In the genomic region with DNA sequence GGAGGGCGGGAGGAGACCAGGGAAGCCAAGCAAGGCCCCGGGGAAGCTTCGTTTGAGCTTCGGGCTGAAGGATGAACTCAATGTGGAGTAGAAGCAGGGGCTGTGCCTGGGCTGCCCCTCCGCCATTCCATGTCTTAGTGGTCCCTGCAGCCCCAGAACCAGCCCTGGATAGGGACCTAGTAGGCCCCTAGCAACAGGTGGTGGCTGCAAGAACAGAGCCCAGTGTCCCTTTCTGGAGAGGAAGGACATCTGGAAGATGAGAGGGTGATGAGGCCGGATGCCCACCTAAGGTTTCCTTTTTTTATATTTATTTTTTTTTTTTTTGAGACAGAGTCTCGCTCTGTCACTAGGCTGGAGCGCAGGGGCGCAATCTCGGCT, we compare ENCODE assay signal across 8 cellular contexts.
DNase-seq lines count a peak whose midpoint lies in the region; ATAC-seq and TF ChIP-seq lines count a peak whose summit lies in the region.

No MANE protein-coding gene starts in this region.

- TF ChIP-seq CTCF in nephron (IDR thresholded peaks at IDR 0.05; ENCODE audit: unreplicated experiment in 3 of 3) (no peak), tibial artery (IDR thresholded peaks at IDR 0.05) (no peak)

- peaks cover 12 to 56% (median 49%) of the 10 kb centered on the region in 4 donors for H3K4me1 ChIP-seq in tibial artery

- ATAC-seq in GM19035 (IDR thresholded peaks at IDR 0.05; ENCODE audit: unreplicated experiment), result no peak

- intact Hi-C loops in tibial artery (cut with DNase I; ENCODE audit: low total_unique reads), result no loop called here

- no peaks in the 10 kb centered on the region for H3K27me3 Mint-ChIP-seq in activated T-cell treated with anti-CD3 and anti-CD28 coated beads, Interleukin-2, amount 50 U/mL, for 24 hours
- H3K27me3 Mint-ChIP-seq in nephron (ENCODE audit: low read depth), result peaks cover 15% of the 10 kb centered on the region

- no peak overlapping the region for H3K4me3 ChIP-seq in tibial artery

- no peaks in the 10 kb centered on the region for H3K27me3 ChIP-seq in tibial artery

- H3K4me3 Mint-ChIP-seq in activated T-cell treated with anti-CD3 and anti-CD28 coated beads, Interleukin-2, amount 50 U/mL, for 24 hours, result no peak overlapping the region
- no peak overlapping the region for H3K4me3 Mint-ChIP-seq in nephron

- no peaks in the 10 kb centered on the region for H3K9me3 Mint-ChIP-seq in activated T-cell treated with anti-CD3 and anti-CD28 coated beads, Interleukin-2, amount 50 U/mL, for 24 hours
- H3K9me3 Mint-ChIP-seq in nephron, result no peaks in the 10 kb centered on the region

- H3K9me3 ChIP-seq in tibial artery, result no peaks in the 10 kb centered on the region

- peaks cover 55% of the 10 kb centered on the region for H3K4me1 Mint-ChIP-seq in activated T-cell treated with anti-CD3 and anti-CD28 coated beads, Interleukin-2, amount 50 U/mL, for 24 hours (ENCODE audit: low read depth)
- H3K4me1 Mint-ChIP-seq in nephron, result peaks cover 43% of the 10 kb centered on the region

- peak overlapping the region; percentile 93 for H3K27ac ChIP-seq in cingulate gyrus (ENCODE audit: low read depth, low read length)
- peak overlapping the region; percentile 95 to 98 for H3K27ac ChIP-seq in tibial artery

- peak overlapping the region; percentile 90 for H3K27ac Mint-ChIP-seq in activated T-cell treated with anti-CD3 and anti-CD28 coated beads, Interleukin-2, amount 50 U/mL, for 24 hours
- H3K27ac Mint-ChIP-seq in nephron, result peak overlapping the region in 2 of 3 experiments; percentile 11 to 34

- no peak for DNase-seq in activated T-cell treated with anti-CD3 and anti-CD28 coated beads, Interleukin-2, amount 50 U/mL, for 24 hours
- DNase-seq in activated T-cell treated with anti-CD3 and anti-CD28 coated beads, Interleukin-2, amount 50 U/mL, for 1 hour, result no peak
- DNase-seq in tibial artery (no peak), NCI-H2029 treated with DMSO at 0.1 percent for 48 hours (lab: John Stamatoyannopoulos, UW) (no peak), medulla oblongata (ENCODE audit: extremely low spot score) (no peak)

- H3K36me3 Mint-ChIP-seq in activated T-cell treated with anti-CD3 and anti-CD28 coated beads, Interleukin-2, amount 50 U/mL, for 24 hours (ENCODE audit: low read depth), result peaks cover 99% of the 10 kb centered on the region
- H3K36me3 Mint-ChIP-seq in nephron (ENCODE audit: low read depth), result peaks cover 31% of the 10 kb centered on the region

- H3K36me3 ChIP-seq in tibial artery, result peaks cover 30 to 69% (median 63%) of the 10 kb centered on the region in 3 donors
